Comparison of ENCODE assay signal across 33 cellular contexts in the genomic region with DNA sequence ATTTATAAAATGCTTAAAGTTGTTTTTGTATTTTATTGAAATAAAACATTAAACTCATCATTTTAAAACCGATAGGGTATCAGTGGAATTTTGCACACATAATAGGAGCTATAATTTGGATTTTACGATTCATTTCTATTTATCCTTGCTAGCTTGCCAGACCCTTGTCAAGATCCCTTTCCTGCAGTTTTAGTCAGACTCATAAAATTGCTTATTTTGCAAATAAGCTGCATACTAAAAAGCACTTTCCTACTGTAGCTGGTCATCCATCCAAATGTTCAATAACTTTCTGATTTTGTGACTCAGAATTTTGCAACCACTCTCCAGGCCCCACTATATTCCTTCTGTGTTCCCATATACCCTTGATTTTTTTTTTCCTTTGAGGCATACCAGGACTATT.
"Had no signal": no experiment of that assay in that cellular context is flagged by ENCODE, and none has a peak within 500 bp of the region (broad histone marks: within the 10 kb centered on the region; RNA-seq: fewer than 3 reads in every experiment).

No MANE protein-coding gene starts in this region.

- ATAC-seq: activated CD8-positive, alpha-beta T cell treated with anti-CD3 and anti-CD28 coated beads for 36 hours; activated T-cell treated with anti-CD3 and anti-CD28 coated beads, Interleukin-2, amount 50 U/mL, for 4 hours; activated T-cell treated with anti-CD3 and anti-CD28 coated beads, Interleukin-2, amount 50 U/mL, for 72 hours; activated T-helper 17 cell treated with anti-CD3 and anti-CD28 coated beads, Interleukin-2, amount 50 U/mL, for 72 hours; body of pancreas had no signal

- DNase-seq: activated B cell treated with CpG ODN at 0.5 μM for 24 hours; activated CD4-positive, alpha-beta memory T cell treated with anti-CD3 and anti-CD28 coated beads for 36 hours; activated CD4-positive, alpha-beta T cell treated with anti-CD3 and anti-CD28 coated beads for 4 hours; activated CD4-positive, alpha-beta T cell treated with anti-CD3 and anti-CD28 coated beads, Interleukin-2, amount 10 ng/mL, durations not matched to agents 24 days and 14 days; activated CD4-positive, alpha-beta T cell treated with anti-CD3 and anti-CD28 coated beads, Interleukin-2, amount 50 U/mL, for 1 hour; activated CD4-positive, alpha-beta T cell treated with anti-CD3 and anti-CD28 coated beads, Interleukin-2, amount 50 U/mL, for 4 hours; activated CD4-positive, CD25-positive, alpha-beta regulatory T cell treated with anti-CD3 and anti-CD28 coated beads, Interleukin-2, amount 50 U/mL, for 72 hours; activated CD8-positive, alpha-beta memory T cell treated with anti-CD3 and anti-CD28 coated beads, Interleukin-2, amount 50 U/mL, for 4 hours; activated CD8-positive, alpha-beta T cell treated with anti-CD3 and anti-CD28 coated beads for 36 hours; activated effector memory CD4-positive, alpha-beta T cell treated with anti-CD3 and anti-CD28 coated beads, Interleukin-2, amount 50 U/mL, for 16 hours; activated gamma-delta T cell treated with Interleukin-2 at 50 U/mL for 16 hours; activated naive CD4-positive, alpha-beta T cell; activated naive CD4-positive, alpha-beta T cell treated with anti-CD3 and anti-CD28 coated beads for 36 hours; activated naive CD4-positive, alpha-beta T cell treated with anti-CD3 and anti-CD28 coated beads, Interleukin-2, amount 50 U/mL, for 16 hours; activated naive CD8-positive, alpha-beta T cell treated with anti-CD3 and anti-CD28 coated beads for 36 hours; activated T-cell treated with anti-CD3 and anti-CD28 coated beads for 4 hours; activated T-cell treated with anti-CD3 and anti-CD28 coated beads, Interleukin-2, amount 50 U/mL, for 1 hour; activated T-cell treated with anti-CD3 and anti-CD28 coated beads, Interleukin-2, amount 50 U/mL, for 4 hours; activated T-cell treated with anti-CD3 and anti-CD28 coated beads, Interleukin-2, amount 50 U/mL, for 72 hours; adrenal gland; amniotic stem cell; aorta; body of pancreas; brain microvascular endothelial cell; central memory CD4-positive, alpha-beta T cell; T-helper 1 cell; T-helper 2 cell; T-helper 9 cell had no signal

- H3K27me3 ChIP-seq: adrenal gland, body of pancreas, brain microvascular endothelial cell, breast epithelium had no signal

- FAIRE-seq: astrocyte, TTC549 had no signal

- H3K27ac ChIP-seq: adrenal gland, body of pancreas, brain microvascular endothelial cell, breast epithelium, VCaP had no signal

- H3K9me3 ChIP-seq: adrenal gland, body of pancreas, breast epithelium had no signal

- H3K4me1 ChIP-seq: adrenal gland, body of pancreas, breast epithelium had no signal

- H3K4me3 ChIP-seq: adrenal gland, body of pancreas, breast epithelium had no signal

- H3K36me3 ChIP-seq: adrenal gland, brain microvascular endothelial cell, breast epithelium had no signal
